Comparison of ENCODE assay signal across 1 cellular context in the genomic region with DNA sequence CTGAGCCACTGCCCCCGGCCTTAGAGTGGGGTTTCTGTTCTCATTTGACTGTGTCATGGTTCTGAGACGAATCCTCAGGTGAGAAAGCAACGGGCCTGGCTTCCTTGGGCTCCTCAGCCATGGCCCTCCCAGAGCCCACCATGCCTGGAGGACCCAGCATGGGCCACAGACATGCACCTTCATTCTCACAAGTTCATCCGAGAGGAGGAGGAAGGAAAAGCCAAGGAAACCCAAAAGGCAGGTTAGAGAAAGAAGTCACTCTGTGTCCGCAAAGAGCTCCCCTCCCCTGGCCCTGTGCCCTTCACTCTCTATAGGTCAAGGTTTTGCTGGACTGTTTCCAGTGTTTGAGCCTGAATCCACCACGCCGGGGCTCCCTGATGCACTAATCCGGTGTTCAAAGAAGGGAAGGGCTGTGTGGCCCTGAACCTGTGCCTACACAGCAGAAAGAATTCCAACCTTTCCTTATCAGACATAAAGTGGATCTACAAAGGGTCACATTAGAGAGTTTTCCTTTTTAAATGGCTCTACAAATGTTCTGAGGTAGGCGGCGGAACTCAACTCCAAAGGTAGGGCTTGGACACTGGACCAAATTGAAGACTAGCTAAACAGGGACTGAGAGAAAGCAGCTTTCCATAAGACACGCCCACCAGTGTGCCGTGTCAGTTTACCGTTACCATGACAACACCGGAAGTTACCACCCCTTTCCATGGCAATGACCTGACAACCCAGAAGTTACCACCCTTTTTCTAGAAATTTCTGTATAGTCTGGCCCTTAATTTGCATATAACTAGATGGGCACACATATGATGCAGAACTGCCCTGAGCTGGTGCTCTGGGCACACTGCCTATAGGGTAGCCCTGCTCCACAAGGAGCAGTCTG.
A peak's percentile ranks its signal among the peaks of the same experiment; 100 is the strongest.
TF ChIP-seq lines count a peak whose summit lies in the region.

No MANE protein-coding gene starts in this region.

TF ChIP-seq in HepG2, 621 proteins besides CTCF, POLR2A, EP300 and RAD21 (continued from another document and continues in another):
- TF ChIP-seq ZBTB40 (IDR thresholded peaks at IDR 0.05) = no peak
- peak; percentile 74; the same call in 1 of the 2 replicates for TF ChIP-seq ZBTB40 (CRISPR knock-in tag; IDR thresholded peaks at IDR 0.05)
- TF ChIP-seq ZC3H4 (CRISPR knock-in tag; IDR thresholded peaks at IDR 0.05; ENCODE audit: borderline replicate concordance) = peak; percentile 26; the same call in 1 of the 2 replicates
- TF ChIP-seq, protein P1, sequence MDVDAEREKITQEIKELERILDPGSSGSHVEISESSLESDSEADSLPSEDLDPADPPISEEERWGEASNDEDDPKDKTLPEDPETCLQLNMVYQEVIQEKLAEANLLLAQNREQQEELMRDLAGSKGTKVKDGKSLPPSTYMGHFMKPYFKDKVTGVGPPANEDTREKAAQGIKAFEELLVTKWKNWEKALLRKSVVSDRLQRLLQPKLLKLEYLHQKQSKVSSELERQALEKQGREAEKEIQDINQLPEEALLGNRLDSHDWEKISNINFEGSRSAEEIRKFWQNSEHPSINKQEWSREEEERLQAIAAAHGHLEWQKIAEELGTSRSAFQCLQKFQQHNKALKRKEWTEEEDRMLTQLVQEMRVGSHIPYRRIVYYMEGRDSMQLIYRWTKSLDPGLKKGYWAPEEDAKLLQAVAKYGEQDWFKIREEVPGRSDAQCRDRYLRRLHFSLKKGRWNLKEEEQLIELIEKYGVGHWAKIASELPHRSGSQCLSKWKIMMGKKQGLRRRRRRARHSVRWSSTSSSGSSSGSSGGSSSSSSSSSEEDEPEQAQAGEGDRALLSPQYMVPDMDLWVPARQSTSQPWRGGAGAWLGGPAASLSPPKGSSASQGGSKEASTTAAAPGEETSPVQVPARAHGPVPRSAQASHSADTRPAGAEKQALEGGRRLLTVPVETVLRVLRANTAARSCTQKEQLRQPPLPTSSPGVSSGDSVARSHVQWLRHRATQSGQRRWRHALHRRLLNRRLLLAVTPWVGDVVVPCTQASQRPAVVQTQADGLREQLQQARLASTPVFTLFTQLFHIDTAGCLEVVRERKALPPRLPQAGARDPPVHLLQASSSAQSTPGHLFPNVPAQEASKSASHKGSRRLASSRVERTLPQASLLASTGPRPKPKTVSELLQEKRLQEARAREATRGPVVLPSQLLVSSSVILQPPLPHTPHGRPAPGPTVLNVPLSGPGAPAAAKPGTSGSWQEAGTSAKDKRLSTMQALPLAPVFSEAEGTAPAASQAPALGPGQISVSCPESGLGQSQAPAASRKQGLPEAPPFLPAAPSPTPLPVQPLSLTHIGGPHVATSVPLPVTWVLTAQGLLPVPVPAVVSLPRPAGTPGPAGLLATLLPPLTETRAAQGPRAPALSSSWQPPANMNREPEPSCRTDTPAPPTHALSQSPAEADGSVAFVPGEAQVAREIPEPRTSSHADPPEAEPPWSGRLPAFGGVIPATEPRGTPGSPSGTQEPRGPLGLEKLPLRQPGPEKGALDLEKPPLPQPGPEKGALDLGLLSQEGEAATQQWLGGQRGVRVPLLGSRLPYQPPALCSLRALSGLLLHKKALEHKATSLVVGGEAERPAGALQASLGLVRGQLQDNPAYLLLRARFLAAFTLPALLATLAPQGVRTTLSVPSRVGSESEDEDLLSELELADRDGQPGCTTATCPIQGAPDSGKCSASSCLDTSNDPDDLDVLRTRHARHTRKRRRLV (CRISPR knock-in tag; IDR thresholded peaks at IDR 0.05) = no peak; the same call in 1 of the 2 replicates
- TF ChIP-seq CSRNP1 (CRISPR knock-in tag; IDR thresholded peaks at IDR 0.05) = 0 out of 2 replicates have a peak, but pooled peaks have one; percentile 49
- peak; percentile 29; the same call in 1 of the 2 replicates for TF ChIP-seq NFYB (CRISPR knock-in tag; IDR thresholded peaks at IDR 0.05)
- peak; percentile 49 for TF ChIP-seq KAT8 (CRISPR knock-in tag; IDR thresholded peaks at IDR 0.05)
- no peak; the same call in 1 of the 2 replicates for TF ChIP-seq ZC3H13 (CRISPR knock-in tag; IDR thresholded peaks at IDR 0.05)
- TF ChIP-seq, protein P2, sequence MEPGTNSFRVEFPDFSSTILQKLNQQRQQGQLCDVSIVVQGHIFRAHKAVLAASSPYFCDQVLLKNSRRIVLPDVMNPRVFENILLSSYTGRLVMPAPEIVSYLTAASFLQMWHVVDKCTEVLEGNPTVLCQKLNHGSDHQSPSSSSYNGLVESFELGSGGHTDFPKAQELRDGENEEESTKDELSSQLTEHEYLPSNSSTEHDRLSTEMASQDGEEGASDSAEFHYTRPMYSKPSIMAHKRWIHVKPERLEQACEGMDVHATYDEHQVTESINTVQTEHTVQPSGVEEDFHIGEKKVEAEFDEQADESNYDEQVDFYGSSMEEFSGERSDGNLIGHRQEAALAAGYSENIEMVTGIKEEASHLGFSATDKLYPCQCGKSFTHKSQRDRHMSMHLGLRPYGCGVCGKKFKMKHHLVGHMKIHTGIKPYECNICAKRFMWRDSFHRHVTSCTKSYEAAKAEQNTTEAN (CRISPR knock-in tag; conservative IDR thresholded peaks at IDR 0.05) = peak; percentile 81; the same call in 1 of the 2 replicates
- TF ChIP-seq PRDM4 (CRISPR knock-in tag; IDR thresholded peaks at IDR 0.05; ENCODE audit: borderline replicate concordance) = no peak
- TF ChIP-seq DBP (CRISPR knock-in tag; IDR thresholded peaks at IDR 0.05; ENCODE audit: not compliant biosample characterization) = no peak
- TF ChIP-seq ZNF619 (CRISPR knock-in tag; IDR thresholded peaks at IDR 0.05) = no peak
- TF ChIP-seq ETS1 (CRISPR knock-in tag; IDR thresholded peaks at IDR 0.05) = no peak
- TF ChIP-seq ZNF558 (CRISPR knock-in tag; IDR thresholded peaks at IDR 0.05; ENCODE audit: borderline replicate concordance) = 0 out of 2 replicates have a peak, but pooled peaks have one; percentile 31
- TF ChIP-seq ZNF615 (CRISPR knock-in tag; IDR thresholded peaks at IDR 0.05; ENCODE audit: borderline replicate concordance) = no peak
- TF ChIP-seq THAP11 (CRISPR knock-in tag; IDR thresholded peaks at IDR 0.05) = peak; percentile 52; the same call in 1 of the 2 replicates
- peak; percentile 87; the same call in 1 of the 2 replicates for TF ChIP-seq GTF3A (CRISPR knock-in tag; conservative IDR thresholded peaks at IDR 0.05)
- TF ChIP-seq KDM6A (CRISPR knock-in tag; IDR thresholded peaks at IDR 0.05; ENCODE audit: low read depth) = 0 out of 2 replicates have a peak, but pooled peaks have one; percentile 14
- TF ChIP-seq PHF8 (CRISPR knock-in tag; IDR thresholded peaks at IDR 0.05) = no peak; the same call in 1 of the 2 replicates
- TF ChIP-seq ZBTB42 (CRISPR knock-in tag; IDR thresholded peaks at IDR 0.05) = no peak
- no peak; the same call in 1 of the 2 replicates for TF ChIP-seq ZNF446 (CRISPR knock-in tag; IDR thresholded peaks at IDR 0.05)
- peak; percentile 71; the same call in 1 of the 2 replicates for TF ChIP-seq NFIC (IDR thresholded peaks at IDR 0.05; ENCODE audit: low read length)
- TF ChIP-seq KLF12 (CRISPR knock-in tag; IDR thresholded peaks at IDR 0.05; ENCODE audit: borderline replicate concordance) = no peak
- 0 out of 2 replicates have a peak, but pooled peaks have one; percentile 9 for TF ChIP-seq RELA (CRISPR knock-in tag; IDR thresholded peaks at IDR 0.05)
- TF ChIP-seq NKX3-1 (CRISPR knock-in tag; IDR thresholded peaks at IDR 0.05) = no peak
- TF ChIP-seq ZFAT (CRISPR knock-in tag; conservative IDR thresholded peaks at IDR 0.05) = no peak
